17 cellular contexts compared by ENCODE assay signal in the genomic region with DNA sequence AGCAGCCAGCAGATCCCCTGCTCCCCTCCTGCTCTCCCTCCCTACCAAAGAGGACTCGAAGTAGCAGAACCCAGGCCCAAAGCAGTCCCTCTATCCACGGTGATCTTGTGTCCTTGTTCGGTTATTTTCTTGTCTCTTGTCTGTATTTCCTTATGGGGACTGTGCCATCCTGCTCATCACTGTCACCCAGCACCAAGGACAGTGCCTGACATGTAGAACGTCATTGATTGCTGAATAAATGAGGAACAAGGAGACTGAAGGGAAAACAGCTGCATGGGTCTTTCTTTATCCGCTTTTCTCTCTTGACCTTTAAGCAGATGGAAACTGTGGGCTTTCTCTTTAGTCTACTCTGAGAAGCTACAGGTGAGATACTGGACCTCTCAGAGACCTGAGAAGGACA. TPM values are rescaled to one million over a fixed set of nuclear protein-coding genes. Genes with fewer than 3 reads are reported as not detected.
"Had no signal": no experiment of that assay in that cellular context is flagged by ENCODE, and none has a peak within 500 bp of the region (broad histone marks: within the 10 kb centered on the region; RNA-seq: fewer than 3 reads in every experiment).

No MANE protein-coding gene starts in this region.

- H3K27ac Mint-ChIP-seq: activated CD4-positive, alpha-beta memory T cell treated with anti-CD3 and anti-CD28 coated beads, Interleukin-2, amount 10 ng/mL, durations not matched to agents 7 days and 5 days; activated naive CD8-positive, alpha-beta T cell treated with anti-CD3 and anti-CD28 coated beads, Interleukin-2, amount 50 U/mL, for 24 hours had no signal

- H3K4me3 Mint-ChIP-seq: activated CD4-positive, alpha-beta memory T cell treated with anti-CD3 and anti-CD28 coated beads, Interleukin-2, amount 10 ng/mL, durations not matched to agents 7 days and 5 days; activated naive CD8-positive, alpha-beta T cell treated with anti-CD3 and anti-CD28 coated beads, Interleukin-2, amount 50 U/mL, for 24 hours; naive thymus-derived CD4-positive, alpha-beta T cell had no signal

- DNase-seq: activated CD4-positive, alpha-beta memory T cell treated with anti-CD3 and anti-CD28 coated beads, Interleukin-2, amount 10 ng/mL, durations not matched to agents 7 days and 5 days; activated CD8-positive, alpha-beta memory T cell treated with anti-CD3 and anti-CD28 coated beads, Interleukin-2, amount 50 U/mL, for 4 hours; activated naive CD4-positive, alpha-beta T cell; activated naive CD8-positive, alpha-beta T cell treated with anti-CD3 and anti-CD28 coated beads, Interleukin-2, amount 50 U/mL, for 24 hours; effector CD4-positive, alpha-beta T cell; foreskin melanocyte; heart left ventricle; left colon; mammary epithelial cell; naive thymus-derived CD4-positive, alpha-beta T cell; right cardiac atrium; stimulated activated CD4-positive, alpha-beta T cell treated with anti-CD3 and anti-CD28 coated beads, Interleukin-1b, Interleukin-23, amount 100 ng/mL, for 48 hours; stimulated activated naive CD4-positive, alpha-beta T cell; substantia nigra had no signal

- H3K9me3 ChIP-seq: heart left ventricle had no signal

- H3K27me3 ChIP-seq: cardiac muscle cell, heart left ventricle had no signal

- H3K27ac ChIP-seq: cardiac muscle cell, coronary artery, heart left ventricle had no signal

- ATAC-seq: activated naive CD8-positive, alpha-beta T cell treated with anti-CD3 and anti-CD28 coated beads, Interleukin-2, amount 50 U/mL, for 24 hours; heart left ventricle; left colon; naive thymus-derived CD4-positive, alpha-beta T cell; right cardiac atrium had no signal

- H3K4me1 Mint-ChIP-seq: activated CD4-positive, alpha-beta memory T cell treated with anti-CD3 and anti-CD28 coated beads, Interleukin-2, amount 10 ng/mL, durations not matched to agents 7 days and 5 days had no signal

- H3K27me3 Mint-ChIP-seq: activated naive CD8-positive, alpha-beta T cell treated with anti-CD3 and anti-CD28 coated beads, Interleukin-2, amount 50 U/mL, for 24 hours had no signal

- H3K9me3 Mint-ChIP-seq: activated CD4-positive, alpha-beta memory T cell treated with anti-CD3 and anti-CD28 coated beads, Interleukin-2, amount 10 ng/mL, durations not matched to agents 7 days and 5 days; activated naive CD8-positive, alpha-beta T cell treated with anti-CD3 and anti-CD28 coated beads, Interleukin-2, amount 50 U/mL, for 24 hours had no signal

- H3K36me3 ChIP-seq: cardiac muscle cell, heart left ventricle had no signal

- H3K4me3 ChIP-seq: cardiac muscle cell, coronary artery, heart left ventricle had no signal

RNA-seq across cellular contexts. Expression of a gene that starts 29.4 kb away (rescaled TPM):
- total RNA-seq: astrocyte, cardiac muscle cell, mammary epithelial cell had no signal
- polyA plus RNA-seq: cardiac muscle cell, mammary epithelial cell had no signal
